ENCODE assay signal across 14 cellular contexts in genomic region chr5:75461679-75462078, GRCh38. TPM values are rescaled to one million over a fixed set of nuclear protein-coding genes. Genes with fewer than 3 reads are reported as not detected.
DNase-seq lines count a peak whose midpoint lies in the region; ATAC-seq lines count a peak whose summit lies in the region.
"Had no signal": no experiment of that assay in that cellular context is flagged by ENCODE, and none has a peak within 500 bp of the region (broad histone marks: within the 10 kb centered on the region; RNA-seq: fewer than 3 reads in every experiment).

No MANE protein-coding gene starts in this region.

- no peak for DNase-seq in activated CD4-positive, CD25-positive, alpha-beta regulatory T cell (lab: John Stamatoyannopoulos, UW)
- DNase-seq in MV-4-11 (lab: John Stamatoyannopoulos, UW) (peak; percentile 62), renal cortical epithelial cell (ENCODE audit: low read depth) (peak; percentile 16), HK-2 (ENCODE audit: unreplicated experiment) (no peak)
- DNase-seq in central memory CD8-positive, alpha-beta T cell (ENCODE audit: low spot score in 2 of 2), result no peak
- DNase-seq: activated CD4-positive, alpha-beta T cell treated with anti-CD3 and anti-CD28 coated beads, Interleukin-2, amount 10 ng/mL, durations not matched to agents 7 days and 5 days; activated effector memory CD4-positive, alpha-beta T cell treated with anti-CD3 and anti-CD28 coated beads, Interleukin-2, amount 50 U/mL, for 16 hours; brain microvascular endothelial cell; NCI-H2029; nucleus accumbens; spleen had no signal

- peaks cover 4% of the 10 kb centered on the region for H3K9me3 Mint-ChIP-seq in central memory CD8-positive, alpha-beta T cell

- peak; percentile 71 to 81 for ATAC-seq in activated CD4-positive, CD25-positive, alpha-beta regulatory T cell treated with anti-CD3 and anti-CD28 coated beads, Interleukin-2, amount 50 U/mL, for 24 hours
- ATAC-seq in central memory CD8-positive, alpha-beta T cell (replicated peaks; ENCODE audit: extremely low read depth, poor library complexity, severe bottlenecking), result peak; percentile 36
- ATAC-seq in GM18520 (IDR thresholded peaks at IDR 0.05; ENCODE audit: unreplicated experiment) (no peak), HG03520 (IDR thresholded peaks at IDR 0.05; ENCODE audit: unreplicated experiment) (no peak)

- H3K4me1 Mint-ChIP-seq in central memory CD8-positive, alpha-beta T cell, result peaks cover 56% of the 10 kb centered on the region

- no peak overlapping the region for H3K27ac Mint-ChIP-seq in central memory CD8-positive, alpha-beta T cell (ENCODE audit: low read depth)
- H3K27ac Mint-ChIP-seq: activated CD4-positive, alpha-beta T cell treated with anti-CD3 and anti-CD28 coated beads, Interleukin-2, amount 10 ng/mL, durations not matched to agents 7 days and 5 days had no signal

- no peak overlapping the region for H3K4me3 Mint-ChIP-seq in central memory CD8-positive, alpha-beta T cell
- H3K4me3 Mint-ChIP-seq: activated CD4-positive, alpha-beta T cell treated with anti-CD3 and anti-CD28 coated beads, Interleukin-2, amount 10 ng/mL, durations not matched to agents 7 days and 5 days had no signal

- H3K27me3 Mint-ChIP-seq in central memory CD8-positive, alpha-beta T cell, result no peaks in the 10 kb centered on the region
- H3K27me3 Mint-ChIP-seq: activated CD4-positive, alpha-beta T cell treated with anti-CD3 and anti-CD28 coated beads, Interleukin-2, amount 10 ng/mL, durations not matched to agents 7 days and 5 days had no signal

- peaks cover 5% of the 10 kb centered on the region for H3K36me3 Mint-ChIP-seq in central memory CD8-positive, alpha-beta T cell (ENCODE audit: insufficient read depth)

RNA-seq across cellular contexts. Expression of gene CERT1, which starts 49.8 kb away (rescaled TPM):
- total RNA-seq in renal cortical epithelial cell, result 26.0 and 77.0 TPM in 2 replicates

RNA-seq across cellular contexts. Expression of gene POLK, which starts 50.0 kb away (rescaled TPM):
- 53.7 and 63.4 TPM in 2 replicates for total RNA-seq in renal cortical epithelial cell

Comparison
In these comparisons a context has a peak if more than half of its experiments do, and no peak if none do; other contexts are left out.
1. ATAC-seq: peak in activated CD4-positive, CD25-positive, alpha-beta regulatory T cell treated with anti-CD3 and anti-CD28 coated beads, Interleukin-2, amount 50 U/mL, for 24 hours (2 of 2) and central memory CD8-positive, alpha-beta T cell (single experiment); none in GM18520 (single experiment) and HG03520 (single experiment).
2. DNase-seq: peak in MV-4-11 (single experiment) and renal cortical epithelial cell (single experiment); none in activated CD4-positive, CD25-positive, alpha-beta regulatory T cell (0 of 4), central memory CD8-positive, alpha-beta T cell (0 of 2) and HK-2 (single experiment).